Comparison of ENCODE assay signal across 8 cellular contexts in genomic region chr19:17687857-17688784, GRCh38. TPM values are rescaled to one million over a fixed set of nuclear protein-coding genes. Genes with fewer than 3 reads are reported as not detected.
DNase-seq lines count a peak whose midpoint lies in the region; ATAC-seq and TF ChIP-seq lines count a peak whose summit lies in the region.

TSS of gene UNC13A (minus strand) at chr19:17688354. CDS start at chr19:17688199, 155 bp downstream.

- no peak for TF ChIP-seq CTCF in glutamatergic neuron (IDR thresholded peaks at IDR 0.05; ENCODE audit: partially characterized antibody, unreplicated experiment)

- H3K9me3 Mint-ChIP-seq in glutamatergic neuron (ENCODE audit: unreplicated experiment): no peaks in the 10 kb centered on the region

- peak within 1 kb of the TSS; percentile 99 for H3K4me3 Mint-ChIP-seq in glutamatergic neuron (ENCODE audit: unreplicated experiment)

- peaks cover 6% of the 10 kb centered on the region for H3K27me3 Mint-ChIP-seq in glutamatergic neuron (ENCODE audit: unreplicated experiment)

- H3K36me3 Mint-ChIP-seq in glutamatergic neuron (ENCODE audit: unreplicated experiment): no peaks in the 10 kb centered on the region

- intact Hi-C loops in posterior cingulate gyrus (cut with DNase I): no loop called here

- peak within 1 kb of the TSS; percentile 89 for H3K27ac Mint-ChIP-seq in glutamatergic neuron (ENCODE audit: unreplicated experiment)

- H3K4me1 Mint-ChIP-seq in glutamatergic neuron (ENCODE audit: low read depth, unreplicated experiment): peaks cover 3% of the 10 kb centered on the region

- DNase-seq in NCI-H2081 (lab: John Stamatoyannopoulos, UW) (peak; percentile 53 to 63), NCI-H2081 treated with DMSO at 0.1 percent for 48 hours (lab: John Stamatoyannopoulos, UW) (no peak), NCI-H774 (lab: John Stamatoyannopoulos, UW) (peak; percentile 68), glutamatergic neuron (peak; percentile 78), posterior cingulate gyrus (peak; percentile 36 to 97 (median 78)), HT-29 (ENCODE audit: low spot score) (no peak)
- peak; percentile 7 for DNase-seq in activated effector memory CD4-positive, alpha-beta T cell treated with Interleukin-2 at 50 U/mL for 16 hours

- ATAC-seq in HG03095 (IDR thresholded peaks at IDR 0.05; ENCODE audit: unreplicated experiment): no peak

RNA-seq across cellular contexts. Expression of gene UNC13A, which starts in this region (rescaled TPM):
- total RNA-seq in glutamatergic neuron (ENCODE audit: unreplicated experiment): 79.7 TPM
- 0.03 and 0.05 TPM in 2 replicates for total RNA-seq in HT-29 (2014; rRNA removed; shearing (Covaris generic))

Comparison
In these comparisons a context has a peak if more than half of its experiments do, and no peak if none do; other contexts are left out.
1. RNA of gene UNC13A (total RNA-seq): 79.7 TPM in glutamatergic neuron (single experiment); 0.03 to 0.05 TPM in HT-29; every median in the first group is over 10 times any median in the second.
2. DNase-seq: peak in NCI-H2081 (2 of 2), NCI-H774 (single experiment), activated effector memory CD4-positive, alpha-beta T cell treated with Interleukin-2 at 50 U/mL for 16 hours (single experiment), glutamatergic neuron (single experiment) and posterior cingulate gyrus (10 of 10); none in NCI-H2081 treated with DMSO at 0.1 percent for 48 hours (single experiment) and HT-29 (single experiment).